ENCODE assay signal across 9 cellular contexts in the genomic region with DNA sequence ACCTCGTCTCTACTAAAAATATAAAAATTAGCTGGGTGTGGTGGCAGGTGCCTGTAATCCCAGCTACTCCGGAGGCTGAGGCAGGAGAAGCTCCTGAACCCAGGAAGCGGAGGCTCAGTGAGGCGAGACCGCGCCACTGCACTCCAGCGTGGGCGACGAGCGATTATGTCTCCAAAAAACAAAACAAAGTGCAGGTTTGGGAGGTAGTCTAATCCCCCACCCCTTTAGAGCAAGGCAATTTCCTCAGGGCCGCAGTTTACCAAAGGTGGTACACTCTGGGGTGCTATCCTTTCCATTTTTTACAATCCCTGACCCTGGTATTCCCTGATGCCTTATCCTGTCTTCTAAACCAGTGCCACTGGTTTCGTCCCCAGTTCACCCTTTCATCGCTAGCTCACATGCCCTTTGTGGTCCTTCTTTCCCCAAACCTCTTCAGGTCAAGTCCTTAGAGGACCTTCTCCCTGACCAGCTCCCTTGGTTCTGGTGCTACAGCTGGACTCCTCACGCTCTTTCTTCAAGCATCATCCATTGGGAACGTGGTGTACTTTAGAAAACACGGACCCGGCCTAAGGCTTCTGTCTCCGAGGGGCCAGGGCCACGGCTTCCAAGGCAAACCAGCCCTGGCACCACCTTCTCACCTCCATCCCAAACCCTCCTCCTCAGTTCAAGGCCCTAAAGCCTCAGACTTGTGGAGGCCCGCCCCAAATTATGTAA. TPM values are rescaled to one million over a fixed set of nuclear protein-coding genes. Genes with fewer than 3 reads are reported as not detected.
DNase-seq lines count a peak whose midpoint lies in the region; ATAC-seq, FAIRE-seq and TF ChIP-seq lines count a peak whose summit lies in the region.
"Had no signal": no experiment of that assay in that cellular context is flagged by ENCODE, and none has a peak within 500 bp of the region (broad histone marks: within the 10 kb centered on the region; RNA-seq: fewer than 3 reads in every experiment).

No MANE protein-coding gene starts in this region.

- H3K27ac ChIP-seq in SJCRH30 (peak overlapping the region; percentile 73), esophagus (ENCODE audit: low read depth in 2 of 2, low read length in 1 of 2) (peak overlapping the region; percentile 90 to 93), pancreas (peak overlapping the region; percentile 71 to 88 (median 79))

- intact Hi-C loops in pancreas (cut with DNase I), result loop anchor here in 1 of 3 donors (5.0 kb wide), 2 partner anchors 57 to 77 kb away; partner anchors contain the start of gene YIPF1

- no peak for FAIRE-seq in pancreas (lab: Jason Lieb, UNC)

- 52 to 53% methylated on average over 20 of the region's 20 CpGs for WGBS in esophagus, 2 donors
- WGBS in pancreas, 2 donors, result 57 to 62% methylated on average over 20 of the region's 20 CpGs

- H3K4me1 ChIP-seq in SJCRH30 (peaks cover 4% of the 10 kb centered on the region; the same call in 1 of the 2 replicates), esophagus (ENCODE audit: control insufficient read depth in 2 of 2, insufficient read depth in 2 of 2, low read length in 1 of 2) (peaks cover 0 to 6% of the 10 kb centered on the region in 2 donors), pancreas (peaks cover 0 to 18% (median 6%) of the 10 kb centered on the region in 3 donors)

- H3K9me3 ChIP-seq in SJCRH30 (replicated peaks) (no peaks in the 10 kb centered on the region), esophagus (ENCODE audit: control insufficient read depth in 2 of 2, insufficient read depth in 1 of 2, low read depth in 1 of 2, low read length in 1 of 2) (no peaks in the 10 kb centered on the region), pancreas (no peaks in the 10 kb centered on the region)

- TF ChIP-seq CTCF in pancreas (IDR thresholded peaks at IDR 0.05), result no peak

- H3K27me3 ChIP-seq in SJCRH30 (no peaks in the 10 kb centered on the region), esophagus (ENCODE audit: control insufficient read depth in 1 of 2, insufficient read depth in 2 of 2, low read length in 2 of 2) (no peaks in the 10 kb centered on the region), pancreas (no peaks in the 10 kb centered on the region)

- H3K4me3 ChIP-seq in SJCRH30 (peak overlapping the region; percentile 95), esophagus (ENCODE audit: low read depth in 1 of 2, low read length in 2 of 2) (peak overlapping the region; percentile 80 to 86), pancreas (peak overlapping the region; percentile 71 to 83 (median 76))

- no peak for ATAC-seq in pancreas
- no peak for ATAC-seq in GM18517 (IDR thresholded peaks at IDR 0.05; ENCODE audit: unreplicated experiment)

- DNase-seq in NCI-H2107 treated with DMSO at 0.1 percent for 48 hours (lab: John Stamatoyannopoulos, UW; ENCODE audit: unreplicated experiment) (peak; percentile 44), NCI-H2107 (lab: John Stamatoyannopoulos, UW) (no peak), SJCRH30 (peak; percentile 15 to 42), pancreas (peak in 2 of 6 donors; percentile 17 to 29), inferior parietal cortex (ENCODE audit: extremely low spot score) (no peak), NCI-H2171 (lab: John Stamatoyannopoulos, UW) (no peak)

- H3K36me3 ChIP-seq in SJCRH30 (peaks cover 9% of the 10 kb centered on the region; the same call in 1 of the 2 replicates), esophagus (ENCODE audit: control insufficient read depth in 2 of 2, insufficient read depth in 2 of 2, low read length in 1 of 2) (no peaks in the 10 kb centered on the region), pancreas (no peaks in the 10 kb centered on the region)

RNA-seq across cellular contexts. Expression of gene IFT25, which starts 0.9 kb away (rescaled TPM):
- total RNA-seq in SJCRH30 (2014; rRNA removed; shearing (Covaris generic)), result 110 and 119 TPM in 2 replicates
- polyA plus RNA-seq in esophagus, result 10 to 100 TPM; 18.9 to 23.7 TPM
- 10 to 100 TPM in 1 of 6 donors, 1 to 10 TPM in 5; 5.9 to 12.0 (median 8.7) TPM for total RNA-seq in pancreas
- polyA plus RNA-seq in pancreas, result 10 to 100 TPM in 1 of 2 donors, 1 to 10 TPM in 1; 9.2 to 21.5 TPM

RNA-seq across cellular contexts. Expression of gene LRRC42, which starts 1.5 kb away (rescaled TPM):
- 48.4 and 50.7 TPM in 2 replicates for total RNA-seq in SJCRH30 (2014; rRNA removed; shearing (Covaris generic))
- polyA plus RNA-seq in esophagus (10 to 100 TPM in 1 of 2 donors, 1 to 10 TPM in 1; 4.9 to 20.0 TPM), pancreas (10 to 100 TPM in 1 of 2 donors, 1 to 10 TPM in 1; 5.2 to 20.5 TPM)
- total RNA-seq in pancreas, result 10 to 100 TPM in 1 of 6 donors, 1 to 10 TPM in 5; 5.7 to 12.4 (median 6.7) TPM

RNA-seq across cellular contexts. Expression of gene DIO1, which starts 50.6 kb away (rescaled TPM):
- not detected in 2 replicates for total RNA-seq in SJCRH30 (2014; rRNA removed; shearing (Covaris generic))
- under 1 TPM; 0.04 to 0.31 TPM for polyA plus RNA-seq in esophagus
- total RNA-seq in pancreas, result not detected
- polyA plus RNA-seq in pancreas, result under 1 TPM in 1 of 2 donors, not detected in 1; 0.09 TPM
- polyA plus RNA-seq: adipose tissue had no signal

RNA-seq across cellular contexts. Expression of gene YIPF1, which starts 55.0 kb away (rescaled TPM):
- 16.7 and 17.0 TPM in 2 replicates for total RNA-seq in SJCRH30 (2014; rRNA removed; shearing (Covaris generic))
- polyA plus RNA-seq in esophagus, result 10 to 100 TPM; 13.5 to 20.3 TPM
- total RNA-seq in pancreas, result 10 to 100 TPM in 4 of 6 donors, 1 to 10 TPM in 2; 5.6 to 17.7 (median 10.9) TPM
- polyA plus RNA-seq in pancreas, result 10 to 100 TPM; 10.5 to 16.6 TPM

Comparison
In these comparisons a context has a peak if more than half of its experiments do, and no peak if none do; other contexts are left out.
1. DNase-seq: peak in NCI-H2107 treated with DMSO at 0.1 percent for 48 hours (single experiment) and SJCRH30 (2 of 2); none in NCI-H2107 (single experiment), inferior parietal cortex (single experiment) and NCI-H2171 (single experiment).
2. Peak in every context shown above with its lines, with median percentiles within 50 percentile points of each other: H3K27ac ChIP-seq and H3K4me3 ChIP-seq.